ENCODE assay signal across 13 cellular contexts in the genomic region with DNA sequence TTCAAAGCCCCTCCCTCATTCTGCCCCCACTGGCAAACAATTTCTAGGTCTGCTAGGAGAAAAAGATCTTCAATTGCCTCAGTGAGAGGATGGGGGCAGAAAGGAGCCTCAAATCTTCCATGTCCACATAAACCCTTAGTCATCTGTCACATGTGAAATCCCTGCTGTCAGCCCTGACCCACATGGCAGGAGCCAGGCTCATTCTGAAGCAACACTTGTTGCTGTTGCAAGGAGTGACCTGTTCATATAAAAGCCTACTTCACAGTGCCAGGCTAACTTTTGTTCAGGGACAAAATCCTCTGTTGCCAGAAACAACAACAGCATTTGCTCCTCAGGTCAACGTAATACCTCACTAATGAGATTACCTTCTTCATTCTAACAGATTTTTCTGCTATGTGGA.
DNase-seq lines count a peak whose midpoint lies in the region; ATAC-seq, FAIRE-seq and TF ChIP-seq lines count a peak whose summit lies in the region.
"Had no signal": no experiment of that assay in that cellular context is flagged by ENCODE, and none has a peak within 500 bp of the region (broad histone marks: within the 10 kb centered on the region; RNA-seq: fewer than 3 reads in every experiment).

No MANE protein-coding gene starts in this region.

- H3K4ac ChIP-seq in H1 (replicated peaks; ENCODE audit: insufficient read length, low read depth, low read length) (no peak overlapping the region), mesendoderm (ENCODE audit: low read depth, low read length) (no peak overlapping the region)

- no peak overlapping the region for H3K14ac ChIP-seq in H1 (ENCODE audit: insufficient read length)

- H3K36me3 ChIP-seq in H1 (ENCODE audit: control insufficient read depth in 2 of 4, insufficient read depth in 4 of 4, low read length in 3 of 4) (no peaks in the 10 kb centered on the region; a peak in 1 of 8 replicates), mesendoderm (ENCODE audit: control insufficient read depth, insufficient read depth, low read length) (no peaks in the 10 kb centered on the region), H7 (replicated peaks; ENCODE audit: control insufficient read depth, insufficient read depth, low read length) (no peaks in the 10 kb centered on the region)

- TF ChIP-seq CTCF in D721Med (IDR thresholded peaks at IDR 0.05; ENCODE audit: insufficient read depth, missing control alignments) = no peak
- TF ChIP-seq CTCF in H1 (IDR thresholded peaks at IDR 0.05; ENCODE audit: control extremely low read depth in 1 of 3, insufficient read depth in 1 of 3, low read depth in 1 of 3, low read length in 3 of 3) = no peak

- no peak overlapping the region for H4K5ac ChIP-seq in H1 (ENCODE audit: insufficient read length, low read depth, low read length)
- no peak overlapping the region for H4K5ac ChIP-seq in mesendoderm (ENCODE audit: low read length)

- H2BK5ac ChIP-seq in H1 (ENCODE audit: low read depth, low read length) = no peak overlapping the region
- no peak overlapping the region for H2BK5ac ChIP-seq in mesendoderm (ENCODE audit: low read length)

- H3K27me3 ChIP-seq in H1 (replicated peaks in 1 of 4; ENCODE audit: control insufficient read depth in 3 of 4, extremely low read depth in 1 of 4, insufficient read depth in 3 of 4, low read length in 3 of 4) = no peaks in the 10 kb centered on the region
- no peaks in the 10 kb centered on the region for H3K27me3 ChIP-seq in mesendoderm (ENCODE audit: insufficient read depth, low read length, poor library complexity)
- no peaks in the 10 kb centered on the region for H3K27me3 ChIP-seq in H7 (ENCODE audit: control insufficient read depth, insufficient read depth, low read length)

- H2BK15ac ChIP-seq in H1 (ENCODE audit: low read length) (no peak overlapping the region), mesendoderm (replicated peaks; ENCODE audit: low read depth) (no peak overlapping the region)

- no peaks in the 10 kb centered on the region for H3K79me1 ChIP-seq in H1 (ENCODE audit: low read depth, low read length)
- H3K79me1 ChIP-seq in mesendoderm (ENCODE audit: low read length) = no peaks in the 10 kb centered on the region

- no peak overlapping the region for H3K27ac ChIP-seq in H1 (ENCODE audit: low read depth, low read length)
- H3K27ac ChIP-seq in mesendoderm (ENCODE audit: low read depth, low read length) = no peak overlapping the region

- H2BK20ac ChIP-seq in H1 (ENCODE audit: low read length) = no peak overlapping the region

- H3K56ac ChIP-seq in H1 (replicated peaks; ENCODE audit: insufficient read length, low read depth, low read length) (no peak overlapping the region), mesendoderm (ENCODE audit: low read length) (no peak overlapping the region)

- no peak overlapping the region for H2AFZ ChIP-seq in H1 (ENCODE audit: low read length)

- no peak overlapping the region for H2AK5ac ChIP-seq in H1 (ENCODE audit: low read depth, low read length)
- H2AK5ac ChIP-seq in mesendoderm (ENCODE audit: low read length) = no peak overlapping the region

- WGBS in H1 (ENCODE audit: extremely low coverage in 1 of 2, insufficient coverage in 1 of 2, insufficient read length in 1 of 2, insufficient replicate concordance in 2 of 2, low coverage in 1 of 2, low lambda C conversion rate in 2 of 2, missing lambda C conversion rate in 1 of 2), 2 experiments = 95% methylated on average over 1 of the region's 1 CpG; no CpG with 5 or more reads in 1 of the 2 experiments
- no CpG with 5 or more reads among the region's 1 CpG for WGBS in mesendoderm (ENCODE audit: extremely low coverage, insufficient coverage, low lambda C conversion rate)

- peak; percentile 16 for FAIRE-seq in D721Med (lab: Jason Lieb, UNC)
- FAIRE-seq in H1 (lab: Jason Lieb, UNC) = no peak

- no peak overlapping the region for H2BK120ac ChIP-seq in H1 (replicated peaks; ENCODE audit: low read depth, low read length)
- no peak overlapping the region for H2BK120ac ChIP-seq in mesendoderm (ENCODE audit: low read depth, low read length)

- no peak for TF ChIP-seq POLR2A in H1 (IDR thresholded peaks at IDR 0.05; ENCODE audit: control extremely low read depth in 1 of 2, low read depth in 2 of 2, low read length in 2 of 2)

- no peak overlapping the region for H3K23ac ChIP-seq in H1 (ENCODE audit: insufficient read length)
- no peak overlapping the region for H3K23ac ChIP-seq in mesendoderm (ENCODE audit: low read length)

- TF ChIP-seq EP300 in H1 (IDR thresholded peaks at IDR 0.05; ENCODE audit: borderline replicate concordance in 1 of 2, low read depth in 2 of 2, low read length in 2 of 2) = no peak

- H3K9ac ChIP-seq in H1 (replicated peaks in 1 of 4; ENCODE audit: extremely low read depth in 1 of 4, low read depth in 3 of 4, low read length in 3 of 4) = no peak overlapping the region
- no peak overlapping the region for H3K9ac ChIP-seq in mesendoderm (ENCODE audit: low read length)

- no peak for DNase-seq in D721Med (ENCODE audit: insufficient read length, low spot score)
- DNase-seq in NCI-H82 treated with DMSO at 0.1 percent for 48 hours (lab: John Stamatoyannopoulos, UW; ENCODE audit: unreplicated experiment) = peak; percentile 40
- no peak for DNase-seq in H1 (ENCODE audit: low read depth in 1 of 2, low spot score in 2 of 2)
- DNase-seq in mesendoderm = peak; percentile 69
- no peak for DNase-seq in H7
- no peak for DNase-seq in inferior parietal cortex (ENCODE audit: extremely low spot score)
- no peak for DNase-seq in NCI-H345 treated with DMSO at 0.1 percent for 48 hours (lab: John Stamatoyannopoulos, UW; ENCODE audit: unreplicated experiment)
- DNase-seq: CD4-positive, CD25-positive, alpha-beta regulatory T cell; naive B cell; NCI-H187 treated with DMSO at 0.1 percent for 48 hours; stimulated activated naive CD4-positive, alpha-beta T cell treated with Interleukin-2 at 50 U/mL for 16 hours had no signal

- CTCF ChIA-PET in H1 (lab: Charles Lee; ENCODE audit: partially characterized antibody) = no interaction called here

- no peaks in the 10 kb centered on the region for H4K20me1 ChIP-seq in H1 (replicated peaks in 1 of 2; ENCODE audit: control insufficient read depth in 1 of 2, insufficient read depth in 2 of 2, low read length in 2 of 2)

- H3K18ac ChIP-seq in H1 (ENCODE audit: extremely low read depth, low read length) (no peak overlapping the region), mesendoderm (ENCODE audit: low read length) (no peak overlapping the region)

- no peaks in the 10 kb centered on the region for H3K9me3 ChIP-seq in H1 (ENCODE audit: insufficient read depth in 2 of 2, low read depth in 1 of 2, low read length in 1 of 2)

- H3K4me3 ChIP-seq in H1 (ENCODE audit: extremely low read depth in 1 of 4, insufficient read depth in 2 of 4, low read depth in 3 of 4, low read length in 4 of 4) = no peak overlapping the region
- no peak overlapping the region for H3K4me3 ChIP-seq in mesendoderm (ENCODE audit: low read length)
- no peak overlapping the region for H3K4me3 ChIP-seq in H7 (ENCODE audit: insufficient read depth, low read depth, low read length)

- H3K4me2 ChIP-seq in H1 (ENCODE audit: insufficient read depth in 1 of 2, low read depth in 2 of 2, low read length in 2 of 2) = no peak overlapping the region
- H3K4me2 ChIP-seq in mesendoderm (ENCODE audit: low read length) = no peak overlapping the region

- H3K4me1 ChIP-seq in H1 (replicated peaks in 1 of 4; ENCODE audit: control insufficient read depth in 3 of 4, insufficient read depth in 4 of 4, low read length in 3 of 4) (no peaks in the 10 kb centered on the region), mesendoderm (ENCODE audit: control insufficient read depth, low read depth, low read length) (peaks cover 6% of the 10 kb centered on the region)

- POLR2A ChIA-PET in H1 (lab: Charles Lee; ENCODE audit: partially characterized antibody) = no interaction called here

- no peak overlapping the region for H4K91ac ChIP-seq in H1 (replicated peaks; ENCODE audit: insufficient read length, low read length)

- H3K23me2 ChIP-seq in H1 (ENCODE audit: low read depth, low read length) = no peaks in the 10 kb centered on the region

- no peak for TF ChIP-seq RAD21 in H1 (IDR thresholded peaks at IDR 0.05 in 1 of 2, conservative IDR thresholded peaks at IDR 0.05 in 1 of 2; ENCODE audit: low read depth in 2 of 2, low read length in 2 of 2)

- H3K79me2 ChIP-seq in H1 (ENCODE audit: control insufficient read depth in 1 of 2, insufficient read depth in 2 of 2, low read length in 2 of 2) (no peaks in the 10 kb centered on the region), mesendoderm (ENCODE audit: control insufficient read depth, insufficient read depth, low read length) (no peaks in the 10 kb centered on the region)

- H4K8ac ChIP-seq in H1 (ENCODE audit: extremely low read depth, insufficient read depth, low read length) = no peak overlapping the region
- H4K8ac ChIP-seq in mesendoderm (ENCODE audit: low read depth, low read length) = no peak overlapping the region

- no peak for ATAC-seq in HG03196 (IDR thresholded peaks at IDR 0.05; ENCODE audit: unreplicated experiment)
- ATAC-seq: Panc1 had no signal

- no peak overlapping the region for H2BK12ac ChIP-seq in H1 (ENCODE audit: low read depth, low read length)

TF ChIP-seq in H1, 55 proteins besides CTCF, POLR2A, EP300 and RAD21:
- TF ChIP-seq KDM4A (IDR thresholded peaks at IDR 0.05; ENCODE audit: low read depth, low read length, severe bottlenecking) = no peak
- TF ChIP-seq, protein P1, sequence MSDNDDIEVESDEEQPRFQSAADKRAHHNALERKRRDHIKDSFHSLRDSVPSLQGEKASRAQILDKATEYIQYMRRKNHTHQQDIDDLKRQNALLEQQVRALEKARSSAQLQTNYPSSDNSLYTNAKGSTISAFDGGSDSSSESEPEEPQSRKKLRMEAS (IDR thresholded peaks at IDR 0.05) = peak; percentile 46; the same call in 1 of the 2 replicates

Comparison
In these comparisons a context has a peak if more than half of its experiments do, and no peak if none do; other contexts are left out.
1. DNase-seq: peak in NCI-H82 treated with DMSO at 0.1 percent for 48 hours (single experiment) and mesendoderm (single experiment); none in D721Med (single experiment), H1 (0 of 2), H7 (single experiment), inferior parietal cortex (single experiment) and NCI-H345 treated with DMSO at 0.1 percent for 48 hours (single experiment).